13 cellular contexts compared by ENCODE assay signal in genomic region chr1:245225709-245226464, GRCh38.
"Had no signal": no experiment of that assay in that cellular context is flagged by ENCODE, and none has a peak within 500 bp of the region (broad histone marks: within the 10 kb centered on the region; RNA-seq: fewer than 3 reads in every experiment).

No MANE protein-coding gene starts in this region.

- ATAC-seq: left ventricle myocardium superior; psoas muscle; stimulated activated naive CD8-positive, alpha-beta T cell treated with anti-CD3 and anti-CD28 coated beads, Interleukin-15, amount 100 ng/mL, for 72 hours had no signal

- H3K27me3 ChIP-seq: ascending aorta, right lobe of liver had no signal

- H3K36me3 ChIP-seq: ascending aorta, esophagus muscularis mucosa, right lobe of liver had no signal

- H3K27ac Mint-ChIP-seq: activated naive CD4-positive, alpha-beta T cell treated with anti-CD3 and anti-CD28 coated beads, Interleukin-2, amount 10 ng/mL, durations not matched to agents 7 days and 5 days; natural killer cell; stimulated activated naive CD8-positive, alpha-beta T cell treated with anti-CD3 and anti-CD28 coated beads, Interleukin-15, amount 100 ng/mL, for 72 hours had no signal

- H3K4me3 Mint-ChIP-seq: activated naive CD4-positive, alpha-beta T cell treated with anti-CD3 and anti-CD28 coated beads, Interleukin-2, amount 10 ng/mL, durations not matched to agents 7 days and 5 days; natural killer cell; stimulated activated naive CD8-positive, alpha-beta T cell treated with anti-CD3 and anti-CD28 coated beads, Interleukin-15, amount 100 ng/mL, for 72 hours had no signal

- H3K36me3 Mint-ChIP-seq: activated naive CD4-positive, alpha-beta T cell treated with anti-CD3 and anti-CD28 coated beads, Interleukin-2, amount 10 ng/mL, durations not matched to agents 7 days and 5 days; natural killer cell had no signal

- H3K9me3 ChIP-seq: ascending aorta, esophagus muscularis mucosa, psoas muscle, right lobe of liver had no signal

- H3K27ac ChIP-seq: ascending aorta, coronary artery, esophagus muscularis mucosa, psoas muscle, right lobe of liver had no signal

- H3K27me3 Mint-ChIP-seq: activated naive CD4-positive, alpha-beta T cell treated with anti-CD3 and anti-CD28 coated beads, Interleukin-2, amount 10 ng/mL, durations not matched to agents 7 days and 5 days; stimulated activated naive CD8-positive, alpha-beta T cell treated with anti-CD3 and anti-CD28 coated beads, Interleukin-15, amount 100 ng/mL, for 72 hours had no signal

- H3K9me3 Mint-ChIP-seq: activated naive CD4-positive, alpha-beta T cell treated with anti-CD3 and anti-CD28 coated beads, Interleukin-2, amount 10 ng/mL, durations not matched to agents 7 days and 5 days; natural killer cell; stimulated activated naive CD8-positive, alpha-beta T cell treated with anti-CD3 and anti-CD28 coated beads, Interleukin-15, amount 100 ng/mL, for 72 hours had no signal

- H3K4me3 ChIP-seq: ascending aorta, coronary artery, esophagus muscularis mucosa, psoas muscle, right lobe of liver had no signal

- H3K4me1 ChIP-seq: ascending aorta, esophagus muscularis mucosa, psoas muscle, right lobe of liver had no signal

- DNase-seq: activated CD4-positive, alpha-beta T cell treated with anti-CD3 and anti-CD28 coated beads for 1 hour; activated CD4-positive, alpha-beta T cell treated with anti-CD3 and anti-CD28 coated beads, Interleukin-2, amount 50 U/mL, for 4 hours; activated naive CD4-positive, alpha-beta T cell treated with anti-CD3 and anti-CD28 coated beads, Interleukin-2, amount 10 ng/mL, durations not matched to agents 7 days and 5 days; activated T-cell treated with anti-CD3 and anti-CD28 coated beads, Interleukin-2, amount 50 U/mL, for 1 hour; hippocampal formation; left ventricle myocardium superior; natural killer cell; psoas muscle; right lobe of liver; stimulated activated naive CD8-positive, alpha-beta T cell treated with anti-CD3 and anti-CD28 coated beads, Interleukin-15, amount 100 ng/mL, for 72 hours had no signal

- H3K4me1 Mint-ChIP-seq: activated naive CD4-positive, alpha-beta T cell treated with anti-CD3 and anti-CD28 coated beads, Interleukin-2, amount 10 ng/mL, durations not matched to agents 7 days and 5 days; natural killer cell; stimulated activated naive CD8-positive, alpha-beta T cell treated with anti-CD3 and anti-CD28 coated beads, Interleukin-15, amount 100 ng/mL, for 72 hours had no signal
